Comparison of ENCODE assay signal across 8 cellular contexts in the genomic region with DNA sequence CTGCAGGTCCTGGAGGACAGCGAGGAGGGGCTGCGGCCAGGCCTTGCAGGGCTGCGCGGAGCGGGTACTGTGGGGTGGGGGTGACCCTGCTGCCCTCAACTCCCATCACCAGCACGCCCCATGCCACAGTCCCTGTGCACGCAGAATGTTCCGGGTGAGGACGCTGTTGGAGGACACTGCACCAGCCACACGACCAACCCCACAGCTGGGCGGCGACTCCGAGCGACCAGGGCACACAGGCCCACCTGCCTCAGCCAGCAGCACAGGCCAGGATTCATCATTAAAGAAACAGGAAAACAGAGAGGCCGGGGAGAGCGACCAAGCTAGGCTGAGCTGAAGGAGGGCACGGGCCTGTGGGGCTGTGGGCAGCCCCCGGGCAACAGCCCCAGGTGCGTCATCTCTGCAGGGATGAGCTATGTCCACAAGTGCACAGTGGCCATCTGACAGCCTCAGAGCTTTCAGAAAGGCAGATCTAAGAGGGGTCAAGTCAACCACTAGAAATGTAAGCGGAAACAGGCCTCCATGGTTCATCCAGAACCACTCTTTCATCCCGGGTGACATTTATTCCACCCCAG. TPM values are rescaled to one million over a fixed set of nuclear protein-coding genes. Genes with fewer than 3 reads are reported as not detected.
A peak's percentile ranks its signal among the peaks of the same experiment; 100 is the strongest.
DNase-seq lines count a peak whose midpoint lies in the region; ATAC-seq lines count a peak whose summit lies in the region.

No MANE protein-coding gene starts in this region.

- H3K27me3 Mint-ChIP-seq in activated T-helper 1 cell treated with anti-CD3 and anti-CD28 coated beads, Interleukin-12 subunit alpha, Interleukin-12 subunit beta, Interleukin-2, Interleukin-4 antibody, amounts not matched to agents 30 ng/mL and 10 ng/mL and 1 ng/mL, durations not matched to agents 14 hours and 24 hours and 36 hours (ENCODE audit: insufficient read depth) = peaks cover 31% of the 10 kb centered on the region

- DNase-seq in H7 (peak; percentile 63), left cardiac atrium (peak; percentile 24), NCI-H2029 treated with DMSO at 0.1 percent for 48 hours (lab: John Stamatoyannopoulos, UW) (no peak), iPS-NIHi7 (ENCODE audit: extremely low spot score) (no peak)
- DNase-seq in activated T-helper 1 cell treated with anti-CD3 and anti-CD28 coated beads, Interleukin-12 subunit alpha, Interleukin-12 subunit beta, Interleukin-2, Interleukin-4 antibody, amounts not matched to agents 30 ng/mL and 10 ng/mL and 1 ng/mL, durations not matched to agents 14 hours and 24 hours and 36 hours (ENCODE audit: low spot score) = no peak

- peak overlapping the region in 2 of 3 donors; percentile 79 to 87 for H3K9ac ChIP-seq in skeletal muscle tissue (ENCODE audit: low read depth in 1 of 3, low read length in 3 of 3)

- peak overlapping the region; percentile 79 for H3K27ac ChIP-seq in skeletal muscle tissue (ENCODE audit: low read depth, low read length)

- H3K9me3 Mint-ChIP-seq in activated T-helper 1 cell treated with anti-CD3 and anti-CD28 coated beads, Interleukin-12 subunit alpha, Interleukin-12 subunit beta, Interleukin-2, Interleukin-4 antibody, amounts not matched to agents 30 ng/mL and 10 ng/mL and 1 ng/mL, durations not matched to agents 14 hours and 24 hours and 36 hours = peaks cover 12% of the 10 kb centered on the region

- H3K4me3 ChIP-seq in H7 (ENCODE audit: insufficient read depth, low read depth, low read length) (no peak overlapping the region), skeletal muscle tissue (ENCODE audit: low read length in 3 of 3) (peak overlapping the region; percentile 55 to 85 (median 82))

- ATAC-seq in left cardiac atrium = peak; percentile 8 to 20
- ATAC-seq in GM18511 (IDR thresholded peaks at IDR 0.05; ENCODE audit: unreplicated experiment) = no peak
- ATAC-seq in HG02973 (IDR thresholded peaks at IDR 0.05; ENCODE audit: unreplicated experiment) = no peak

- no peaks in the 10 kb centered on the region for H3K9me3 ChIP-seq in skeletal muscle tissue (ENCODE audit: control insufficient read depth in 3 of 3, low read length in 3 of 3)

- H3K4me1 Mint-ChIP-seq in activated T-helper 1 cell treated with anti-CD3 and anti-CD28 coated beads, Interleukin-12 subunit alpha, Interleukin-12 subunit beta, Interleukin-2, Interleukin-4 antibody, amounts not matched to agents 30 ng/mL and 10 ng/mL and 1 ng/mL, durations not matched to agents 14 hours and 24 hours and 36 hours (ENCODE audit: low read depth) = peaks cover 5% of the 10 kb centered on the region

- peaks cover 19% of the 10 kb centered on the region for H3K27me3 ChIP-seq in H7 (ENCODE audit: control insufficient read depth, insufficient read depth, low read length)
- no peaks in the 10 kb centered on the region for H3K27me3 ChIP-seq in skeletal muscle tissue (ENCODE audit: control insufficient read depth in 3 of 3, insufficient read depth in 3 of 3, low read length in 3 of 3)

- H3K27ac Mint-ChIP-seq in activated T-helper 1 cell treated with anti-CD3 and anti-CD28 coated beads, Interleukin-12 subunit alpha, Interleukin-12 subunit beta, Interleukin-2, Interleukin-4 antibody, amounts not matched to agents 30 ng/mL and 10 ng/mL and 1 ng/mL, durations not matched to agents 14 hours and 24 hours and 36 hours = no peak overlapping the region

- peak overlapping the region; percentile 57 for H3K4me3 Mint-ChIP-seq in activated T-helper 1 cell treated with anti-CD3 and anti-CD28 coated beads, Interleukin-12 subunit alpha, Interleukin-12 subunit beta, Interleukin-2, Interleukin-4 antibody, amounts not matched to agents 30 ng/mL and 10 ng/mL and 1 ng/mL, durations not matched to agents 14 hours and 24 hours and 36 hours

- no peaks in the 10 kb centered on the region for H3K36me3 Mint-ChIP-seq in activated T-helper 1 cell treated with anti-CD3 and anti-CD28 coated beads, Interleukin-12 subunit alpha, Interleukin-12 subunit beta, Interleukin-2, Interleukin-4 antibody, amounts not matched to agents 30 ng/mL and 10 ng/mL and 1 ng/mL, durations not matched to agents 14 hours and 24 hours and 36 hours (ENCODE audit: low read depth)

- no peaks in the 10 kb centered on the region for H3K36me3 ChIP-seq in H7 (replicated peaks; ENCODE audit: control insufficient read depth, insufficient read depth, low read length)
- peaks cover 3 to 26% (median 13%) of the 10 kb centered on the region in 3 donors for H3K36me3 ChIP-seq in skeletal muscle tissue (ENCODE audit: control insufficient read depth in 3 of 3, insufficient read depth in 3 of 3, low read length in 3 of 3)

- peaks cover 23 to 60% (median 24%) of the 10 kb centered on the region in 3 donors for H3K4me1 ChIP-seq in skeletal muscle tissue (ENCODE audit: control insufficient read depth in 3 of 3, insufficient read depth in 3 of 3, low read length in 3 of 3)

- intact Hi-C loops in activated T-helper 1 cell treated with anti-CD3 and anti-CD28 coated beads, Interleukin-12 subunit alpha, Interleukin-12 subunit beta, Interleukin-2, Interleukin-4 antibody, amounts not matched to agents 30 ng/mL and 10 ng/mL and 1 ng/mL, durations not matched to agents 14 hours and 24 hours and 36 hours (cut with micrococcal nuclease) = loop anchor here (5.0 kb wide), 1 partner anchor 365 kb away; no protein-coding TSS in a partner anchor
- intact Hi-C loops in left cardiac atrium (cut with DNase I) = loop anchor here in 1 of 2 donors (5.0 kb wide), 2 partner anchors 40 to 45 kb away; no protein-coding TSS in a partner anchor

RNA-seq across cellular contexts. Expression of a gene that starts 1.6 kb away (rescaled TPM):
- total RNA-seq in H7 (2014; rRNA removed; shearing (Covaris generic)) = 9.1 and 15.1 TPM in 2 replicates
- 0.62 and 0.98 TPM in 2 replicates for total RNA-seq in activated T-helper 1 cell treated with anti-CD3 and anti-CD28 coated beads, Interleukin-12 subunit alpha, Interleukin-12 subunit beta, Interleukin-2, Interleukin-4 antibody, amounts not matched to agents 30 ng/mL and 10 ng/mL and 1 ng/mL, durations not matched to agents 14 hours and 24 hours and 36 hours
- 100 to 1,000 TPM; 165 to 175 TPM for total RNA-seq in left cardiac atrium
- total RNA-seq in skeletal muscle tissue = 25.1 TPM

Comparison
In these comparisons a context has a peak if more than half of its experiments do, and no peak if none do; other contexts are left out.
1. DNase-seq: peak in H7 (single experiment) and left cardiac atrium (single experiment); none in activated T-helper 1 cell treated with anti-CD3 and anti-CD28 coated beads, Interleukin-12 subunit alpha, Interleukin-12 subunit beta, Interleukin-2, Interleukin-4 antibody, amounts not matched to agents 30 ng/mL and 10 ng/mL and 1 ng/mL, durations not matched to agents 14 hours and 24 hours and 36 hours (single experiment), NCI-H2029 treated with DMSO at 0.1 percent for 48 hours (single experiment) and iPS-NIHi7 (single experiment).
2. ATAC-seq: peak in left cardiac atrium (2 of 2); none in GM18511 (single experiment) and HG02973 (single experiment).